In genomic region chr5:8525835-8526234, GRCh38 we compare ENCODE assay signal across 38 cellular contexts.
"Had no signal": no experiment of that assay in that cellular context is flagged by ENCODE, and none has a peak within 500 bp of the region (broad histone marks: within the 10 kb centered on the region; RNA-seq: fewer than 3 reads in every experiment).

No MANE protein-coding gene starts in this region.

- H3K36me3 Mint-ChIP-seq: activated naive CD4-positive, alpha-beta T cell treated with anti-CD3 and anti-CD28 coated beads, Interleukin-2, amount 10 ng/mL, durations not matched to agents 7 days and 5 days; activated naive CD4-positive, alpha-beta T cell treated with anti-CD3 and anti-CD28 coated beads, Interleukin-2, amount 50 U/mL, for 24 hours; activated naive CD4-positive, alpha-beta T cell treated with anti-CD3 and anti-CD28 coated beads, Interleukin-2, amount 50 U/mL, for 72 hours; activated naive CD8-positive, alpha-beta T cell; activated naive CD8-positive, alpha-beta T cell treated with anti-CD3 and anti-CD28 coated beads for 36 hours; activated naive CD8-positive, alpha-beta T cell treated with anti-CD3 and anti-CD28 coated beads, Interleukin-2, amount 10 ng/mL, durations not matched to agents 7 days and 5 days; brain had no signal

- H3K4me1 Mint-ChIP-seq: activated naive CD4-positive, alpha-beta T cell treated with anti-CD3 and anti-CD28 coated beads, Interleukin-2, amount 10 ng/mL, durations not matched to agents 7 days and 5 days; activated naive CD4-positive, alpha-beta T cell treated with anti-CD3 and anti-CD28 coated beads, Interleukin-2, amount 50 U/mL, for 24 hours; activated naive CD8-positive, alpha-beta T cell treated with anti-CD3 and anti-CD28 coated beads for 36 hours; activated naive CD8-positive, alpha-beta T cell treated with anti-CD3 and anti-CD28 coated beads, Interleukin-2, amount 10 ng/mL, durations not matched to agents 7 days and 5 days; activated naive CD8-positive, alpha-beta T cell treated with anti-CD3 and anti-CD28 coated beads, Interleukin-2, amount 50 U/mL, for 24 hours; activated T-helper 17 cell treated with anti-CD3 and anti-CD28 coated beads, Interleukin-2, amount 50 U/mL, for 72 hours; central memory CD8-positive, alpha-beta T cell had no signal

- H3K36me3 ChIP-seq: adrenal gland, ascending aorta, brain microvascular endothelial cell, breast epithelium, cardiac muscle cell had no signal

- H3K27ac ChIP-seq: adrenal gland, ascending aorta, body of pancreas, brain microvascular endothelial cell, breast epithelium, cardiac muscle cell had no signal

- DNase-seq: activated effector memory CD4-positive, alpha-beta T cell treated with anti-CD3 and anti-CD28 coated beads, Interleukin-2, amount 50 U/mL, for 16 hours; activated effector memory CD4-positive, alpha-beta T cell treated with Interleukin-2 at 50 U/mL for 16 hours; activated gamma-delta T cell; activated gamma-delta T cell treated with Interleukin-2 at 50 U/mL for 16 hours; activated naive CD4-positive, alpha-beta T cell; activated naive CD4-positive, alpha-beta T cell treated with anti-CD3 and anti-CD28 coated beads for 36 hours; activated naive CD4-positive, alpha-beta T cell treated with anti-CD3 and anti-CD28 coated beads, Interleukin-2, amount 10 ng/mL, durations not matched to agents 7 days and 5 days; activated naive CD4-positive, alpha-beta T cell treated with anti-CD3 and anti-CD28 coated beads, Interleukin-2, amount 50 U/mL, for 16 hours; activated naive CD4-positive, alpha-beta T cell treated with Interleukin-2 at 50 U/mL for 16 hours; activated naive CD8-positive, alpha-beta T cell treated with anti-CD3 and anti-CD28 coated beads for 36 hours; activated naive CD8-positive, alpha-beta T cell treated with anti-CD3 and anti-CD28 coated beads, Interleukin-2, amount 10 ng/mL, durations not matched to agents 7 days and 5 days; activated naive CD8-positive, alpha-beta T cell treated with anti-CD3 and anti-CD28 coated beads, Interleukin-2, amount 50 U/mL, for 24 hours; activated T-cell treated with anti-CD3 and anti-CD28 coated beads for 4 hours; activated T-cell treated with anti-CD3 and anti-CD28 coated beads, Interleukin-2, amount 50 U/mL, for 1 hour; activated T-cell treated with anti-CD3 and anti-CD28 coated beads, Interleukin-2, amount 50 U/mL, for 24 hours; activated T-cell treated with anti-CD3 and anti-CD28 coated beads, Interleukin-2, amount 50 U/mL, for 4 hours; activated T-cell treated with anti-CD3 and anti-CD28 coated beads, Interleukin-2, amount 50 U/mL, for 48 hours; activated T-cell treated with anti-CD3 and anti-CD28 coated beads, Interleukin-2, amount 50 U/mL, for 72 hours; adrenal gland; amniotic stem cell; amygdala; anterior cingulate cortex; aorta; body of pancreas; brain microvascular endothelial cell; central memory CD4-positive, alpha-beta T cell; cerebellar nuclear complex had no signal

- H3K9me3 Mint-ChIP-seq: activated naive CD4-positive, alpha-beta T cell treated with anti-CD3 and anti-CD28 coated beads for 36 hours; activated naive CD4-positive, alpha-beta T cell treated with anti-CD3 and anti-CD28 coated beads, Interleukin-2, amount 50 U/mL, for 24 hours; activated naive CD8-positive, alpha-beta T cell treated with anti-CD3 and anti-CD28 coated beads for 36 hours; activated naive CD8-positive, alpha-beta T cell treated with anti-CD3 and anti-CD28 coated beads, Interleukin-2, amount 10 ng/mL, durations not matched to agents 7 days and 5 days; activated naive CD8-positive, alpha-beta T cell treated with anti-CD3 and anti-CD28 coated beads, Interleukin-2, amount 50 U/mL, for 24 hours; activated T-cell treated with anti-CD3 and anti-CD28 coated beads, Interleukin-2, amount 50 U/mL, for 24 hours; activated T-cell treated with anti-CD3 and anti-CD28 coated beads, Interleukin-2, amount 50 U/mL, for 4 hours; activated T-cell treated with anti-CD3 and anti-CD28 coated beads, Interleukin-2, amount 50 U/mL, for 72 hours; activated T-helper 17 cell treated with anti-CD3 and anti-CD28 coated beads, Interleukin-2, amount 50 U/mL, for 72 hours; brain; central memory CD8-positive, alpha-beta T cell had no signal

- H3K4me3 Mint-ChIP-seq: activated naive CD4-positive, alpha-beta T cell treated with anti-CD3 and anti-CD28 coated beads for 36 hours; activated naive CD4-positive, alpha-beta T cell treated with anti-CD3 and anti-CD28 coated beads, Interleukin-2, amount 10 ng/mL, durations not matched to agents 7 days and 5 days; activated naive CD4-positive, alpha-beta T cell treated with anti-CD3 and anti-CD28 coated beads, Interleukin-2, amount 50 U/mL, for 24 hours; activated naive CD8-positive, alpha-beta T cell; activated naive CD8-positive, alpha-beta T cell treated with anti-CD3 and anti-CD28 coated beads for 36 hours; activated naive CD8-positive, alpha-beta T cell treated with anti-CD3 and anti-CD28 coated beads, Interleukin-2, amount 10 ng/mL, durations not matched to agents 7 days and 5 days; activated naive CD8-positive, alpha-beta T cell treated with anti-CD3 and anti-CD28 coated beads, Interleukin-2, amount 50 U/mL, for 24 hours; activated T-cell treated with anti-CD3 and anti-CD28 coated beads, Interleukin-2, amount 50 U/mL, for 24 hours; activated T-cell treated with anti-CD3 and anti-CD28 coated beads, Interleukin-2, amount 50 U/mL, for 4 hours; activated T-cell treated with anti-CD3 and anti-CD28 coated beads, Interleukin-2, amount 50 U/mL, for 72 hours; activated T-helper 1 cell treated with anti-CD3 and anti-CD28 coated beads, Interleukin-12 subunit alpha, Interleukin-12 subunit beta, Interleukin-2, Interleukin-4 antibody, amounts not matched to agents 30 ng/mL and 10 ng/mL and 1 ng/mL, durations not matched to agents 14 hours and 24 hours and 36 hours; activated T-helper 17 cell treated with anti-CD3 and anti-CD28 coated beads, Interleukin-2, amount 50 U/mL, for 72 hours; brain; central memory CD8-positive, alpha-beta T cell had no signal

- ATAC-seq: activated naive CD4-positive, alpha-beta T cell treated with anti-CD3 and anti-CD28 coated beads, Interleukin-2, amount 50 U/mL, for 72 hours; activated naive CD8-positive, alpha-beta T cell treated with anti-CD3 and anti-CD28 coated beads, Interleukin-2, amount 50 U/mL, for 24 hours; activated T-cell treated with anti-CD3 and anti-CD28 coated beads, Interleukin-2, amount 50 U/mL, for 4 hours; activated T-cell treated with anti-CD3 and anti-CD28 coated beads, Interleukin-2, amount 50 U/mL, for 72 hours; activated T-helper 17 cell treated with anti-CD3 and anti-CD28 coated beads, Interleukin-2, amount 50 U/mL, for 72 hours; body of pancreas had no signal

- H3K4me3 ChIP-seq: adrenal gland, ascending aorta, body of pancreas, breast epithelium, cardiac muscle cell had no signal

- H3K9me3 ChIP-seq: adrenal gland, ascending aorta, body of pancreas, breast epithelium had no signal

- H3K4me1 ChIP-seq: adrenal gland, ascending aorta, body of pancreas, breast epithelium had no signal

- H3K27me3 Mint-ChIP-seq: activated naive CD4-positive, alpha-beta T cell treated with anti-CD3 and anti-CD28 coated beads, Interleukin-2, amount 10 ng/mL, durations not matched to agents 7 days and 5 days; activated naive CD4-positive, alpha-beta T cell treated with anti-CD3 and anti-CD28 coated beads, Interleukin-2, amount 50 U/mL, for 24 hours; activated naive CD8-positive, alpha-beta T cell; activated naive CD8-positive, alpha-beta T cell treated with anti-CD3 and anti-CD28 coated beads, Interleukin-2, amount 10 ng/mL, durations not matched to agents 7 days and 5 days; activated naive CD8-positive, alpha-beta T cell treated with anti-CD3 and anti-CD28 coated beads, Interleukin-2, amount 50 U/mL, for 24 hours; activated T-cell treated with anti-CD3 and anti-CD28 coated beads, Interleukin-2, amount 50 U/mL, for 24 hours; activated T-helper 17 cell treated with anti-CD3 and anti-CD28 coated beads, Interleukin-2, amount 50 U/mL, for 72 hours; central memory CD8-positive, alpha-beta T cell had no signal

- H3K27me3 ChIP-seq: adrenal gland, ascending aorta, body of pancreas, brain microvascular endothelial cell, breast epithelium, cardiac muscle cell had no signal

- H3K27ac Mint-ChIP-seq: activated naive CD4-positive, alpha-beta T cell treated with anti-CD3 and anti-CD28 coated beads for 36 hours; activated naive CD4-positive, alpha-beta T cell treated with anti-CD3 and anti-CD28 coated beads, Interleukin-2, amount 10 ng/mL, durations not matched to agents 7 days and 5 days; activated naive CD4-positive, alpha-beta T cell treated with anti-CD3 and anti-CD28 coated beads, Interleukin-2, amount 50 U/mL, for 24 hours; activated naive CD4-positive, alpha-beta T cell treated with anti-CD3 and anti-CD28 coated beads, Interleukin-2, amount 50 U/mL, for 72 hours; activated naive CD8-positive, alpha-beta T cell; activated naive CD8-positive, alpha-beta T cell treated with anti-CD3 and anti-CD28 coated beads for 36 hours; activated naive CD8-positive, alpha-beta T cell treated with anti-CD3 and anti-CD28 coated beads, Interleukin-2, amount 10 ng/mL, durations not matched to agents 7 days and 5 days; activated naive CD8-positive, alpha-beta T cell treated with anti-CD3 and anti-CD28 coated beads, Interleukin-2, amount 50 U/mL, for 24 hours; activated T-cell treated with anti-CD3 and anti-CD28 coated beads, Interleukin-2, amount 50 U/mL, for 24 hours; activated T-cell treated with anti-CD3 and anti-CD28 coated beads, Interleukin-2, amount 50 U/mL, for 72 hours; activated T-helper 1 cell treated with anti-CD3 and anti-CD28 coated beads, Interleukin-12 subunit alpha, Interleukin-12 subunit beta, Interleukin-2, Interleukin-4 antibody, amounts not matched to agents 30 ng/mL and 10 ng/mL and 1 ng/mL, durations not matched to agents 14 hours and 24 hours and 36 hours; activated T-helper 17 cell treated with anti-CD3 and anti-CD28 coated beads, Interleukin-2, amount 50 U/mL, for 72 hours; activated T-helper 2 cell treated with anti-CD3 and anti-CD28 coated beads, Interferon-gamma antibody, Interleukin-2, Interleukin-4, amounts not matched to agents 10 μg/mL and 5 μg/mL and 100 μg/mL, durations not matched to agents 14 hours and 24 hours and 36 hours; brain had no signal
